In the genomic region with DNA sequence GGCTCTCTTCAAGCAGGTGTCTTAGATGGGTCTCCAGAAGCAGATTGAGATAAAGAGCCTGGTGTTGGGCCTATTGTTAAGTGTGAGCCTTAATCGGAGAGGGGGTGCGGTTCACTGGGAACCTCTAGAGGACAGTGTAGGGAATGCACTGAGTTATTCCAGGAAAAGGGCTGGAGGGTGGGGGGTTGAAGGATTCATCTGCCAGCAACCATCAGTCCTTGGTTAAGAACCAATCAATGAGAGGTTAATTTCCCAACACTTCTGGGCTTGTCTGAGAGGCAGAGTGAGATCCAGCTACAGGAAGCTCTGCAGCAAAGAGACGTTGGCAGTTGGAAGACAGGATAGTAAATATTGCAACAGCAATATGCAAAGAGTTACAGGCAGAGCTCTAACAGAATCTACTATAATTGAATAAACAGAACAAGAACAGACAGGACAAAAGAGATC, we compare ENCODE assay signal across 8 cellular contexts. TPM values are rescaled to one million over a fixed set of nuclear protein-coding genes. Genes with fewer than 3 reads are reported as not detected.
DNase-seq lines count a peak whose midpoint lies in the region; ATAC-seq and TF ChIP-seq lines count a peak whose summit lies in the region.

No MANE protein-coding gene starts in this region.

- H3K4me2 ChIP-seq in GM23248 (ENCODE audit: unreplicated experiment) (no peak overlapping the region), PC-3 (ENCODE audit: low read length) (no peak overlapping the region)

- no peak for TF ChIP-seq POLR2A in heart left ventricle (IDR thresholded peaks at IDR 0.05)

- no peaks in the 10 kb centered on the region for H3K36me3 ChIP-seq in BJ (ENCODE audit: control insufficient read depth, insufficient read depth, low read length)
- no peaks in the 10 kb centered on the region for H3K36me3 ChIP-seq in GM23248 (ENCODE audit: low read depth)
- no peaks in the 10 kb centered on the region for H3K36me3 ChIP-seq in PC-3 (ENCODE audit: low read depth, low read length)
- no peaks in the 10 kb centered on the region for H3K36me3 ChIP-seq in heart left ventricle

- H3K4me3 ChIP-seq in BJ (ENCODE audit: low read depth, low read length) (no peak overlapping the region), GM23248 (no peak overlapping the region), PC-3 (ENCODE audit: low read length) (no peak overlapping the region), heart left ventricle (no peak overlapping the region)

- POLR2A ChIA-PET in BJ (lab: Charles Lee), result no interaction called here
- POLR2A ChIA-PET in PC-3 (lab: Charles Lee; ENCODE audit: unreplicated experiment), result no interaction called here

- intact Hi-C loops in PC-3 (cut with micrococcal nuclease), result loop anchor here (1.0 to 2.0 kb wide), 2 partner anchors 57 to 236 kb away; no protein-coding TSS in a partner anchor
- intact Hi-C loops in heart left ventricle (cut with DNase I), result loop anchor here (1.0 to 10.0 kb wide), 8 partner anchors 234 to 287 kb away; no protein-coding TSS in a partner anchor

- CTCF ChIA-PET in BJ (lab: Yijun Ruan, JAX), result interaction anchor here (1.2 kb wide), 1 partner anchor 239 kb away, joined by 3 read pairs; no protein-coding TSS in a partner anchor
- CTCF ChIA-PET in PC-3 (lab: Charles Lee), result interaction anchor here (0.7 to 1.1 kb wide), 2 partner anchors 58 to 59 kb away, joined by 3 to 5 read pairs; no protein-coding TSS in a partner anchor

- ATAC-seq in PC-3, result peak; percentile 84
- peak in 2 of 4 donors; percentile 64 to 75 for ATAC-seq in heart left ventricle
- ATAC-seq in GM21526 (IDR thresholded peaks at IDR 0.05; ENCODE audit: low FRiP score, unreplicated experiment), result no peak

- H3K4me1 ChIP-seq in GM23248 (ENCODE audit: insufficient read depth), result no peaks in the 10 kb centered on the region
- H3K4me1 ChIP-seq in PC-3 (ENCODE audit: insufficient read depth, low read length), result peaks cover 4% of the 10 kb centered on the region
- H3K4me1 ChIP-seq in heart left ventricle, result no peaks in the 10 kb centered on the region

- WGBS in GM23248 (ENCODE audit: low coverage in 1 of 2, low lambda C conversion rate in 2 of 2, missing lambda C conversion rate in 2 of 2), 2 experiments, result 5 to 7% methylated on average over 3 of the region's 3 CpGs
- 0 to 2% (median 2%) methylated on average over 3 of the region's 3 CpGs for WGBS in heart left ventricle, 4 donors

- H3K9me3 ChIP-seq in GM23248 (ENCODE audit: low read depth) (no peaks in the 10 kb centered on the region), PC-3 (ENCODE audit: low read length) (no peaks in the 10 kb centered on the region), heart left ventricle (no peaks in the 10 kb centered on the region)

- in situ Hi-C loops in GM23248 (cut with MboI), result no loop called here

- H3K27me3 ChIP-seq in BJ (ENCODE audit: control insufficient read depth, insufficient read depth, low read length) (no peaks in the 10 kb centered on the region), GM23248 (replicated peaks; ENCODE audit: insufficient read depth) (peaks cover 5% of the 10 kb centered on the region; the same call in 1 of the 2 replicates), PC-3 (ENCODE audit: low read length) (no peaks in the 10 kb centered on the region), heart left ventricle (peaks cover 0 to 46% (median 9%) of the 10 kb centered on the region in 9 donors)

- H3K27ac ChIP-seq in GM23248 (no peak overlapping the region), PC-3 (ENCODE audit: low read length) (no peak overlapping the region), heart left ventricle (no peak overlapping the region)

- no TSS peak for BruUV-seq in PC-3 (replicated peaks; lab: Mats Ljungman, UMichigan)

- TF ChIP-seq CTCF in BJ (IDR thresholded peaks at IDR 0.05; ENCODE audit: insufficient read depth, low read depth, low read length), result peak; percentile 64
- TF ChIP-seq CTCF in PC-3 (conservative IDR thresholded peaks at IDR 0.05; ENCODE audit: low read depth, low read length), result peak; percentile 77
- TF ChIP-seq CTCF in heart left ventricle (IDR thresholded peaks at IDR 0.05), result peak; percentile 47 to 62 (median 55)

- H4K20me1 ChIP-seq in GM23248 (ENCODE audit: insufficient read depth) (no peaks in the 10 kb centered on the region), PC-3 (ENCODE audit: low read length) (no peaks in the 10 kb centered on the region)

- H2AFZ ChIP-seq in GM23248 (no peak overlapping the region), PC-3 (ENCODE audit: low read length) (0 out of 2 replicates have a peak overlapping the region, but pooled peaks have one; percentile 5)

- H3K9ac ChIP-seq in GM23248 (no peak overlapping the region), PC-3 (ENCODE audit: low read length) (no peak overlapping the region)

- H3F3A ChIP-seq in GM23248 (ENCODE audit: insufficient read depth), result no peaks in the 10 kb centered on the region
- H3F3A ChIP-seq in PC-3 (ENCODE audit: low read length, unreplicated experiment), result no peaks in the 10 kb centered on the region

- DNase-seq in BJ (ENCODE audit: low read depth) (no peak), GM23248 (peak; percentile 52), PC-3 (peak; percentile 69), heart left ventricle (no peak), cortex of kidney (lab: John Stamatoyannopoulos, UW) (no peak)
- peak; percentile 7 for DNase-seq in activated gamma-delta T cell treated with anti-CD3 and anti-CD28 coated beads, Interleukin-2, amount 50 U/mL, for 16 hours (ENCODE audit: low read depth)
- DNase-seq in stimulated activated CD4-positive, alpha-beta T cell treated with anti-CD3 and anti-CD28 coated beads, Interleukin-1b, Interleukin-23, amount 100 ng/mL, for 1 hour (ENCODE audit: low read depth in 2 of 2), result peak; percentile 4 to 16

- H3K79me2 ChIP-seq in GM23248 (ENCODE audit: insufficient read depth) (no peaks in the 10 kb centered on the region), PC-3 (ENCODE audit: low read length) (no peaks in the 10 kb centered on the region)

- H3K9me2 ChIP-seq in GM23248 (ENCODE audit: insufficient read depth) (no peaks in the 10 kb centered on the region), PC-3 (replicated peaks; ENCODE audit: low read length) (no peaks in the 10 kb centered on the region)

RNA-seq across cellular contexts. Expression of a gene that starts 28.7 kb away (rescaled TPM):
- not detected in 2 replicates for polyA plus RNA-seq in BJ (2011; rRNA removed)
- polyA minus RNA-seq in BJ (2011; rRNA and poly(A)+ RNA removed), result not detected in 2 replicates
- total RNA-seq in GM23248 (2014; rRNA removed; shearing (Covaris generic)), result not detected in 2 replicates
- polyA plus RNA-seq in GM23248 (2016; fragmentation: Nextera tagmentation; extraction: Ambion mirVana), result not detected in 2 replicates
- not detected in 2 replicates for total RNA-seq in PC-3 (2014; rRNA removed)
- total RNA-seq in heart left ventricle, result not detected
- polyA plus RNA-seq in heart left ventricle, result not detected

RNA-seq across cellular contexts. Expression of a gene that starts 53.7 kb away (rescaled TPM):
- polyA plus RNA-seq in BJ (2011; rRNA removed), result not detected in 2 replicates
- not detected in 2 replicates for polyA minus RNA-seq in BJ (2011; rRNA and poly(A)+ RNA removed)
- not detected in 2 replicates for total RNA-seq in GM23248 (2014; rRNA removed; shearing (Covaris generic))
- polyA plus RNA-seq in GM23248 (2016; fragmentation: Nextera tagmentation; extraction: Ambion mirVana), result not detected in 2 replicates
- total RNA-seq in PC-3 (2014; rRNA removed), result not detected in 2 replicates
- total RNA-seq in heart left ventricle, result under 1 TPM in 1 of 9 donors, not detected in 8; 0.07 TPM
- polyA plus RNA-seq in heart left ventricle, result not detected

Comparison
In these comparisons a context has a peak if more than half of its experiments do, and no peak if none do; other contexts are left out.
1. DNase-seq: peak in GM23248 (single experiment), PC-3 (single experiment), activated gamma-delta T cell treated with anti-CD3 and anti-CD28 coated beads, Interleukin-2, amount 50 U/mL, for 16 hours (single experiment) and stimulated activated CD4-positive, alpha-beta T cell treated with anti-CD3 and anti-CD28 coated beads, Interleukin-1b, Interleukin-23, amount 100 ng/mL, for 1 hour (2 of 2); none in BJ (single experiment), heart left ventricle (0 of 5) and cortex of kidney (single experiment).
2. Peak in every context shown above with its lines, with median percentiles within 50 percentile points of each other: CTCF ChIP-seq.